8 cellular contexts compared by ENCODE assay signal in the genomic region with DNA sequence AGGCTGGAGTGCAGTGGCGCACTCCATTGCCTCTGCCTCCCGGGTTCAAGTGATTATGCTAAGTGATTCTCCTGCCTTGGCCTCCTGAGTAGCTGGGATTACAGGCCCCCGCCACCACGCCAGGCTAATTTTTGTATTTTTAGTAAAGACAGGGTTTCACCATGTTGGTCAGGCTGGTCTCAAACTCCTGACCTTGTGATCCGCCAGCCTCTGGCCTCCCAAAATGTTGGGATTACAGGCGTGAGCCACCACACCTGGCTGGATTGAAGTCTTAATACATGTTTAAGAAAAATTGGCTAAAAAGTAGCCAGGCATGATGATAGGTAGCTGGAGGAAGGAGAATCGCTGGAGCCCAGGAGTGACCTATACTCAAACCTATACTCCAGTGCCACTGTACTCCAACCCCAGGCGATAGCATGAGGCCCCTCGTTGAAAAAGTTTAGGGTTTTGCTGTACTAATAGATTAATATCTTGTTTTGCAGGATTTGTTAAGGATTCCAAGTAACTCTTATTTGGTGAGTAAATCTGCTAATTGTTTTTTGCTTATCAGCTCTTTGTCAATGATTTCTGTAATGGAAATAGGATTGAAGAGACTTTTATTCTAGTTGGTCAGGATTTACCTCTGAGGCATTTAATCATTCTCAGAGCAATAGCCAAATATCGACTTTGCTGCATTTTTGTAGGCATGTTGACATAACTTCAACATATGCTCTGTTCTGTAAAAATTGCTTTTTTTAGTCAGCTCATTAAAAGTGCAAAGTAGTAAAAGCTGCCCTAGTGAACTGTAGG. TPM values are rescaled to one million over a fixed set of nuclear protein-coding genes. Genes with fewer than 3 reads are reported as not detected.
A peak's percentile ranks its signal among the peaks of the same experiment; 100 is the strongest.
DNase-seq lines count a peak whose midpoint lies in the region; ATAC-seq and TF ChIP-seq lines count a peak whose summit lies in the region.

No MANE protein-coding gene starts in this region.

- H3K9me3 ChIP-seq in HUES64 (ENCODE audit: insufficient read depth, low read depth, low read length) (no peaks in the 10 kb centered on the region), ascending aorta (no peaks in the 10 kb centered on the region), mononuclear cell (ENCODE audit: low read depth, low read length) (no peaks in the 10 kb centered on the region)

- intact Hi-C loops in ascending aorta (cut with DNase I) = loop anchor here (5.0 kb wide), 4 partner anchors 71 to 674 kb away; partner anchors contain the start of genes MED18 and SRSF4

- 16% methylated on average over 9 of the region's 10 CpGs for WGBS in HUES64

- H3K4me3 ChIP-seq in AG04449 (ENCODE audit: low read depth, low read length) (peak overlapping the region; percentile 94), HUES64 (ENCODE audit: low read length) (peak overlapping the region; percentile 78), ascending aorta (peak overlapping the region; percentile 69 to 83), mononuclear cell (ENCODE audit: low read length) (peak overlapping the region; percentile 88)

- H3K4me1 ChIP-seq in HUES64 (ENCODE audit: insufficient read depth, low read length) = peaks cover 13% of the 10 kb centered on the region
- H3K4me1 ChIP-seq in ascending aorta = peaks cover 16 to 41% of the 10 kb centered on the region in 2 donors
- H3K4me1 ChIP-seq in mononuclear cell (ENCODE audit: insufficient read depth, low read length) = peaks cover 65% of the 10 kb centered on the region

- CTCF ChIA-PET in AG04449 (lab: Yijun Ruan, JAX) = interaction anchor here (0.8 to 3.8 kb wide), 7 partner anchors 8 to 259 kb away, joined by 3 to 15 read pairs (median 3); no protein-coding TSS in a partner anchor

- POLR2A ChIA-PET in AG04449 (lab: Yijun Ruan, JAX) = interaction anchor here (0.7 to 4.1 kb wide), 11 partner anchors 54 to 307 kb away, joined by 3 to 26 read pairs (median 3); partner anchors contain the start of genes ATP5IF1, MED18 and PHACTR4

- H3K9ac ChIP-seq in HUES64 (ENCODE audit: low read depth, low read length) = peak overlapping the region; percentile 100

- TF ChIP-seq CTCF in AG04449 (IDR thresholded peaks at IDR 0.05; ENCODE audit: insufficient read depth, low read length, missing control alignments) (no peak), ascending aorta (IDR thresholded peaks at IDR 0.05) (no peak)

- H3K27me3 ChIP-seq in HUES64 (ENCODE audit: insufficient read depth, low read length) = no peaks in the 10 kb centered on the region
- H3K27me3 ChIP-seq in ascending aorta = no peaks in the 10 kb centered on the region
- H3K27me3 ChIP-seq in mononuclear cell (ENCODE audit: insufficient read depth, low read length) = no peaks in the 10 kb centered on the region

- DNase-seq in AG04449 (ENCODE audit: low read depth, low spot score) (no peak), ascending aorta (ENCODE audit: low spot score in 2 of 2) (no peak), NCI-H1417 (lab: John Stamatoyannopoulos, UW) (no peak), AML-193 (lab: John Stamatoyannopoulos, UW) (no peak)

- peaks cover 63% of the 10 kb centered on the region for H3K36me3 ChIP-seq in HUES64 (ENCODE audit: insufficient read depth, low read length)
- peaks cover 40 to 47% of the 10 kb centered on the region in 2 donors for H3K36me3 ChIP-seq in ascending aorta

- ATAC-seq in GM21390 (IDR thresholded peaks at IDR 0.05; ENCODE audit: unreplicated experiment) (no peak), GM18517 (IDR thresholded peaks at IDR 0.05; ENCODE audit: unreplicated experiment) (no peak)

- H3K27ac ChIP-seq in HUES64 (ENCODE audit: low read depth, low read length) (peak overlapping the region; percentile 98), ascending aorta (peak overlapping the region; percentile 77 to 92)

RNA-seq across cellular contexts. Expression of gene RCC1, which starts 2.0 kb away (rescaled TPM):
- 73.4 TPM for polyA plus RNA-seq in HUES64 (2013, experiment 1 of 2)
- polyA plus RNA-seq in HUES64 (2013, experiment 2 of 2) = 66.6 TPM
- total RNA-seq in ascending aorta (70.5 TPM), mononuclear cell (13.0 TPM)

RNA-seq across cellular contexts. Expression of gene TRNAU1AP, which starts 45.0 kb away (rescaled TPM):
- polyA plus RNA-seq in HUES64 (2013, experiment 1 of 2) = 23.9 TPM
- 22.3 TPM for polyA plus RNA-seq in HUES64 (2013, experiment 2 of 2)
- 11.0 TPM for total RNA-seq in ascending aorta
- 20.0 TPM for total RNA-seq in mononuclear cell
